9 cellular contexts compared by ENCODE assay signal in the genomic region with DNA sequence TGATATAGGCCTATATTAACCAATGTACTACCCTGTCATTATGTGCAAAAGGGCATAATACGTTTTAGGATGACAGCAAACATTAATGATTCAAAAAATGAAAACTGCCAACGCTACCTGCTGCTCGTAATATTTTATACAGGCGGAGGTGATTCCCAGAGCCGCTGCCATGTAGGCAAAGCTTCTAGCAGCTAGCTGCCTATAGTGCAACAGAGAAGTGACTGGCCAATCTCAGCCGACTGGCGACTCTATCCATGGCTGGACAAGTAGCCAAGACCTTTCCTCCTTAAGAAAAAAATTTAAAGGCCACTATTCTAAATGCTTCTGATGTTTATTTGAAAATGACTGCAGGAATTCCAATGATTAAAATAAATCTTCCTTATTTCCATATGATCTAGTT. TPM values are rescaled to one million over a fixed set of nuclear protein-coding genes. Genes with fewer than 3 reads are reported as not detected.
DNase-seq lines count a peak whose midpoint lies in the region; ATAC-seq and TF ChIP-seq lines count a peak whose summit lies in the region.
"Had no signal": no experiment of that assay in that cellular context is flagged by ENCODE, and none has a peak within 500 bp of the region (broad histone marks: within the 10 kb centered on the region; RNA-seq: fewer than 3 reads in every experiment).

No MANE protein-coding gene starts in this region.

- intact Hi-C loops in Right ventricle myocardium superior (cut with DNase I) (no loop called here), Right ventricle myocardium inferior (cut with DNase I) (loop anchor here (2.0 to 5.0 kb wide), 2 partner anchors 71 to 513 kb away; no protein-coding TSS in a partner anchor), head of caudate nucleus (cut with DNase I) (no loop called here)

- H3K27me3 Mint-ChIP-seq in neural crest cell (ENCODE audit: low read depth): peaks cover 8% of the 10 kb centered on the region
- peaks cover 3% of the 10 kb centered on the region for H3K27me3 Mint-ChIP-seq in endothelial cell (ENCODE audit: unreplicated experiment)

- DNase-seq in Right ventricle myocardium superior (no peak), Right ventricle myocardium inferior (ENCODE audit: missing footprints) (no peak), head of caudate nucleus (peak in 24 of 42 donors; percentile 11 to 65 (median 34)), neural crest cell (ENCODE audit: low read depth, low spot score) (no peak), NCI-H524 treated with DMSO at 0.1 percent for 48 hours (lab: John Stamatoyannopoulos, UW) (no peak), SKM-1 (lab: John Stamatoyannopoulos, UW; ENCODE audit: unreplicated experiment) (no peak), endothelial cell (ENCODE audit: low spot score) (no peak)
- DNase-seq: NCI-H1930 had no signal

- 72% methylated on average over 7 of the region's 7 CpGs for WGBS in urinary bladder

- TF ChIP-seq CTCF in neural crest cell (conservative IDR thresholded peaks at IDR 0.05) (no peak), endothelial cell (IDR thresholded peaks at IDR 0.05; ENCODE audit: unreplicated experiment) (no peak)

- peak; percentile 32 for ATAC-seq in Right ventricle myocardium superior (ENCODE audit: poor library complexity)
- no peak for ATAC-seq in Right ventricle myocardium inferior

- no peaks in the 10 kb centered on the region for H3K36me3 ChIP-seq in urinary bladder (ENCODE audit: insufficient read depth)

- peak overlapping the region; percentile 41 for H3K4me3 ChIP-seq in urinary bladder (ENCODE audit: low read depth, low read length)

- peak overlapping the region; percentile 82 for H3K4me3 Mint-ChIP-seq in neural crest cell
- H3K4me3 Mint-ChIP-seq in endothelial cell (ENCODE audit: unreplicated experiment): no peak overlapping the region

- H3K27ac Mint-ChIP-seq in neural crest cell (ENCODE audit: unreplicated experiment) (no peak overlapping the region), endothelial cell (ENCODE audit: unreplicated experiment) (no peak overlapping the region)

- H3K36me3 Mint-ChIP-seq in neural crest cell (ENCODE audit: low read depth) (no peaks in the 10 kb centered on the region), endothelial cell (ENCODE audit: low read depth, unreplicated experiment) (no peaks in the 10 kb centered on the region)

- no peaks in the 10 kb centered on the region for H3K4me1 ChIP-seq in urinary bladder (ENCODE audit: insufficient read depth)

- H3K4me1 Mint-ChIP-seq in neural crest cell (peaks cover 30% of the 10 kb centered on the region), endothelial cell (ENCODE audit: unreplicated experiment) (peaks cover 22% of the 10 kb centered on the region)

- H3K9me3 Mint-ChIP-seq in neural crest cell: no peaks in the 10 kb centered on the region
- no peaks in the 10 kb centered on the region for H3K9me3 Mint-ChIP-seq in endothelial cell (ENCODE audit: unreplicated experiment)

- H3K27ac ChIP-seq in urinary bladder (ENCODE audit: low read depth): no peak overlapping the region

RNA-seq across cellular contexts. Expression of a gene that starts 1.9 kb away (rescaled TPM):
- total RNA-seq in Right ventricle myocardium superior (82.8 TPM), Right ventricle myocardium inferior (77.5 TPM), neural crest cell (2.2 and 2.8 TPM in 2 replicates), urinary bladder (6.2 TPM), endothelial cell (ENCODE audit: unreplicated experiment) (11.4 TPM)
- polyA plus RNA-seq in urinary bladder: 1.3 TPM

Comparison
In these comparisons a context has a peak if more than half of its experiments do, and no peak if none do; other contexts are left out.
1. DNase-seq: peak in head of caudate nucleus (24 of 42); none in Right ventricle myocardium superior (single experiment), Right ventricle myocardium inferior (single experiment), neural crest cell (single experiment), NCI-H524 treated with DMSO at 0.1 percent for 48 hours (single experiment), SKM-1 (single experiment) and endothelial cell (single experiment).